ENCODE assay signal across 8 cellular contexts in the genomic region with DNA sequence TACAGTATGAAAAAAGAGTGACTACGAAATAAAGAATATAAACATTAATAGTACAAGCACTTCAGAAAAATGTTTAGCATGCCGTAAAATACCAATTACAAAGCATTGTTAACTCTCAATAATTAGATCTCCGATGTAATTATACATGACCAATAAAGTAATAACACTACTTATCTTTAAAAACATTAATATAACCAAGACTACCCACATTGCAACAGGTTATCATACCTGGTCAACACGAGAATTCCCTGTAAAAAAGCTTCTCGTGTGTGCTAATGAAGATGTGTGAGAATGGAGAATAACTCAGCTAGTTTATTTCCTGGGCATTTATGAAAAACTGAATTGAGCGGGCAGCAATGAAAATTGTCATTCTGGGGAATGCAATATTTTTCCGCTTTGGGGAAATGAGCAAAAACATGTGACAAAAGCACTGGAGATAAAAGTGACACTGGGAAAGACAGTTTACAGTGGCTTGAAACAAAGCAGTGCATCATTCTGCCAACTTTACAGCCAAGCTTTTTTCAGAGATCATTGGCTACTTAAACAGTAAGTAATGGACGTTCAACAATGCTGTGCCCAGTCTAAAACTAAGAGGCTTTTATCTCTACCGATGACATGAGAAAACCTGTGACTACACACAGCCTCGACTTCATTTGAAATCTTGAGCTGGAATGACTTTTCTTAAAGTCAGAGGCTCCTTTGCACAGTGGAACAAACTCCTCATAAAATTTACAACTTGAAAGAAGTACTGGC. TPM values are rescaled to one million over a fixed set of nuclear protein-coding genes. Genes with fewer than 3 reads are reported as not detected.
A peak's percentile ranks its signal among the peaks of the same experiment; 100 is the strongest.
DNase-seq lines count a peak whose midpoint lies in the region; ATAC-seq, FAIRE-seq and TF ChIP-seq lines count a peak whose summit lies in the region.

No MANE protein-coding gene starts in this region.

- H3K27me3 Mint-ChIP-seq in astrocyte (ENCODE audit: low read depth, unreplicated experiment) (no peaks in the 10 kb centered on the region), nephron (ENCODE audit: low read depth) (peaks cover 1% of the 10 kb centered on the region)

- FAIRE-seq in astrocyte (lab: Jason Lieb, UNC): no peak

- BruUV-seq in A673 (replicated peaks; lab: Mats Ljungman, UMichigan): no TSS peak

- no peaks in the 10 kb centered on the region for H4K20me1 ChIP-seq in astrocyte (ENCODE audit: insufficient read depth, low read length)

- H3K36me3 Mint-ChIP-seq in astrocyte (ENCODE audit: low read depth, unreplicated experiment): peaks cover 9% of the 10 kb centered on the region
- H3K36me3 Mint-ChIP-seq in nephron (ENCODE audit: low read depth): no peaks in the 10 kb centered on the region

- no peaks in the 10 kb centered on the region for H3K36me3 ChIP-seq in A673 (ENCODE audit: insufficient read depth, low read length, poor library complexity, severe bottlenecking)
- H3K36me3 ChIP-seq in HEK293 (ENCODE audit: control insufficient read depth in 2 of 2, insufficient read depth in 1 of 2, low read length in 2 of 2): no peaks in the 10 kb centered on the region
- H3K36me3 ChIP-seq in astrocyte (ENCODE audit: insufficient read depth, low read length): no peaks in the 10 kb centered on the region

- H3K27ac Mint-ChIP-seq in astrocyte (ENCODE audit: unreplicated experiment) (peak overlapping the region; percentile 83), nephron (peak overlapping the region; percentile 92 to 98 (median 93))

- no peak for ATAC-seq in HG03354 (IDR thresholded peaks at IDR 0.05; ENCODE audit: poor library complexity, severe bottlenecking, unreplicated experiment)

- H3K4me2 ChIP-seq in astrocyte (ENCODE audit: low read length): no peak overlapping the region

- no peaks in the 10 kb centered on the region for H3K9me3 Mint-ChIP-seq in astrocyte (ENCODE audit: unreplicated experiment)
- no peaks in the 10 kb centered on the region for H3K9me3 Mint-ChIP-seq in nephron

- H3K9me3 ChIP-seq in A673 (ENCODE audit: low read depth, low read length, poor library complexity, severe bottlenecking) (no peaks in the 10 kb centered on the region), HEK293 (ENCODE audit: control insufficient read depth, insufficient read depth, low read depth, low read length) (no peaks in the 10 kb centered on the region), astrocyte (ENCODE audit: insufficient read depth, low read depth, low read length) (no peaks in the 10 kb centered on the region)

- H3K4me3 Mint-ChIP-seq in astrocyte (ENCODE audit: unreplicated experiment): peak overlapping the region; percentile 79
- peak overlapping the region; percentile 75 to 79 (median 75) for H3K4me3 Mint-ChIP-seq in nephron

- H3K9ac ChIP-seq in astrocyte (ENCODE audit: low read length): no peak overlapping the region

- H3K4me3 ChIP-seq in A673 (ENCODE audit: low read depth, low read length, poor library complexity, severe bottlenecking) (peak overlapping the region; percentile 59), HEK293 (ENCODE audit: low read depth, low read length) (no peak overlapping the region), astrocyte (ENCODE audit: insufficient read depth, low read depth, low read length) (no peak overlapping the region)

- POLR2A ChIA-PET in A673 (lab: Charles Lee; ENCODE audit: low non-redundant PET): no interaction called here
- POLR2A ChIA-PET in HEK293 (lab: Yijun Ruan, JAX): interaction anchor here (0.5 to 2.6 kb wide), 3 partner anchors 20 to 1476 kb away, joined by 3 to 11 read pairs (median 3); no protein-coding TSS in a partner anchor

- H3K79me2 ChIP-seq in astrocyte (ENCODE audit: insufficient read depth, low read length): no peaks in the 10 kb centered on the region

- H3K4me1 Mint-ChIP-seq in astrocyte (ENCODE audit: low read depth, unreplicated experiment) (peaks cover 27% of the 10 kb centered on the region), nephron (peaks cover 66% of the 10 kb centered on the region)

- H3K27me3 ChIP-seq in A673 (replicated peaks; ENCODE audit: insufficient read depth, low read depth, low read length, poor library complexity): no peaks in the 10 kb centered on the region
- no peaks in the 10 kb centered on the region for H3K27me3 ChIP-seq in astrocyte (ENCODE audit: insufficient read depth, low read length)

- CTCF ChIA-PET in A673 (lab: Charles Lee): no interaction called here
- CTCF ChIA-PET in HEK293 (lab: Yijun Ruan, JAX): interaction anchor here (0.7 to 1.0 kb wide), 3 partner anchors 43 to 158 kb away, joined by 3 to 5 read pairs (median 5); no protein-coding TSS in a partner anchor

- peaks cover 30% of the 10 kb centered on the region for H3K4me1 ChIP-seq in A673 (ENCODE audit: insufficient read depth, low read length, poor library complexity, severe bottlenecking)
- peaks cover 18% of the 10 kb centered on the region for H3K4me1 ChIP-seq in HEK293 (ENCODE audit: control insufficient read depth, insufficient read depth, low read length)
- H3K4me1 ChIP-seq in astrocyte (ENCODE audit: insufficient read depth, low read length): peaks cover 23% of the 10 kb centered on the region

- H2AFZ ChIP-seq in astrocyte (ENCODE audit: low read depth, low read length): no peak overlapping the region

- DNase-seq in A673 (ENCODE audit: low spot score) (no peak), astrocyte (ENCODE audit: low read depth) (no peak), C1 segment of cervical spinal cord (lab: John Stamatoyannopoulos, UW) (no peak), NCI-H69 (lab: John Stamatoyannopoulos, UW) (no peak), NCI-H2029 (lab: John Stamatoyannopoulos, UW) (no peak)

- H3K27ac ChIP-seq in A673 (ENCODE audit: low read depth, low read length, poor library complexity, severe bottlenecking): no peak overlapping the region
- H3K27ac ChIP-seq in HEK293 (ENCODE audit: extremely low read depth, low read depth, low read length): no peak overlapping the region
- H3K27ac ChIP-seq in astrocyte (ENCODE audit: low read depth, low read length): no peak overlapping the region

- intact Hi-C loops in A673 (cut with micrococcal nuclease; ENCODE audit: unreplicated experiment): no loop called here

- TF ChIP-seq CTCF in A673 (conservative IDR thresholded peaks at IDR 0.05; ENCODE audit: low read depth, low read length) (no peak), HEK293 (tag by site-specific recombination; IDR thresholded peaks at IDR 0.05) (no peak), astrocyte (IDR thresholded peaks at IDR 0.05; ENCODE audit: insufficient read depth, low read depth, low read length) (no peak), nephron (IDR thresholded peaks at IDR 0.05; ENCODE audit: unreplicated experiment in 3 of 3) (no peak)

TF ChIP-seq in HEK293, 187 proteins besides CTCF, POLR2A, EP300 and RAD21:
- TF ChIP-seq SCRT1 (tag by site-specific recombination; IDR thresholded peaks at IDR 0.05; ENCODE audit: borderline replicate concordance): peak; percentile 60
- TF ChIP-seq EGR2 (tag by site-specific recombination; IDR thresholded peaks at IDR 0.05; ENCODE audit: low read depth): no peak
- peak; percentile 93 for TF ChIP-seq SCRT2 (tag by site-specific recombination; IDR thresholded peaks at IDR 0.05)

RNA-seq across cellular contexts. Expression of gene ITPKB, which starts 34.7 kb away (rescaled TPM):
- total RNA-seq in A673 (2021) (12.5 and 14.1 TPM in 2 replicates), astrocyte (10.5 and 10.9 TPM in 2 replicates)
